Comparison of ENCODE assay signal across 18 cellular contexts in genomic region chr9:18566125-18566524, GRCh38.
DNase-seq lines count a peak whose midpoint lies in the region; ATAC-seq, FAIRE-seq and TF ChIP-seq lines count a peak whose summit lies in the region.
"Had no signal": no experiment of that assay in that cellular context is flagged by ENCODE, and none has a peak within 500 bp of the region (broad histone marks: within the 10 kb centered on the region; RNA-seq: fewer than 3 reads in every experiment).

No MANE protein-coding gene starts in this region.

- no peak for ATAC-seq in GM21576 (IDR thresholded peaks at IDR 0.05; ENCODE audit: unreplicated experiment)
- ATAC-seq: left cardiac atrium, natural killer cell had no signal

- H3K4me3 Mint-ChIP-seq in endothelial cell (ENCODE audit: unreplicated experiment) = no peak overlapping the region
- H3K4me3 Mint-ChIP-seq: natural killer cell had no signal

- no peaks in the 10 kb centered on the region for H3K4me1 Mint-ChIP-seq in endothelial cell (ENCODE audit: unreplicated experiment)
- H3K4me1 Mint-ChIP-seq: natural killer cell had no signal

- H3K27ac Mint-ChIP-seq in endothelial cell (ENCODE audit: unreplicated experiment) = no peak overlapping the region
- H3K27ac Mint-ChIP-seq: natural killer cell had no signal

- no peak for TF ChIP-seq CTCF in astrocyte of the spinal cord (IDR thresholded peaks at IDR 0.05; ENCODE audit: low read depth, low read length)
- TF ChIP-seq CTCF in endothelial cell (IDR thresholded peaks at IDR 0.05; ENCODE audit: unreplicated experiment) = no peak

- H3K36me3 Mint-ChIP-seq in endothelial cell (ENCODE audit: low read depth, unreplicated experiment) = no peaks in the 10 kb centered on the region
- H3K36me3 Mint-ChIP-seq: natural killer cell had no signal

- H3K9me3 Mint-ChIP-seq in endothelial cell (ENCODE audit: unreplicated experiment) = no peaks in the 10 kb centered on the region
- H3K9me3 Mint-ChIP-seq: natural killer cell had no signal

- in situ Hi-C loops in astrocyte of the spinal cord (cut with HindIII; ENCODE audit: low sequenced_read_pairs) = no loop called here

- DNase-seq in HS-5 (ENCODE audit: low read depth) (peak; percentile 24), astrocyte of the spinal cord (ENCODE audit: low read depth, low spot score) (peak; percentile 91), glomerular visceral epithelial cell (ENCODE audit: extremely low spot score) (peak; percentile 11), urothelium cell line (ENCODE audit: low spot score) (peak; percentile 4), endothelial cell (ENCODE audit: low spot score) (no peak), AML-193 (lab: John Stamatoyannopoulos, UW) (no peak)
- DNase-seq: activated naive CD4-positive, alpha-beta T cell; Calu3; cortex of kidney; glutamatergic neuron; GOT3; left cardiac atrium; natural killer cell; NCI-H1417; NCI-H510A treated with DMSO at 0.1 percent for 48 hours; T1000; testis had no signal

- H3K27me3 Mint-ChIP-seq in endothelial cell (ENCODE audit: unreplicated experiment) = no peaks in the 10 kb centered on the region

- H3K4me3 ChIP-seq in astrocyte of the spinal cord (ENCODE audit: low read depth, low read length) = no peak overlapping the region
- H3K4me3 ChIP-seq: testis had no signal

- no peak for FAIRE-seq in urothelium cell line (lab: Jason Lieb, UNC)

Comparison
In these comparisons a context has a peak if more than half of its experiments do, and no peak if none do; other contexts are left out.
1. DNase-seq: peak in HS-5 (single experiment), astrocyte of the spinal cord (single experiment), glomerular visceral epithelial cell (single experiment) and urothelium cell line (single experiment); none in endothelial cell (single experiment) and AML-193 (0 of 2).